Comparison of ENCODE assay signal across 1 cellular context in genomic region chr16:23836078-23836403, GRCh38.
TF ChIP-seq lines count a peak whose summit lies in the region.

No MANE protein-coding gene starts in this region.

TF ChIP-seq in GM23338, 12 proteins besides CTCF, POLR2A, EP300 and RAD21:
- TF ChIP-seq ZNF462 (CRISPR knock-in tag; IDR thresholded peaks at IDR 0.05), result no peak
- no peak for TF ChIP-seq EZH2 (IDR thresholded peaks at IDR 0.05; ENCODE audit: low read depth, unreplicated experiment)
- no peak for TF ChIP-seq STAT1 (IDR thresholded peaks at IDR 0.05; ENCODE audit: unreplicated experiment)
- TF ChIP-seq JUNB (IDR thresholded peaks at IDR 0.05; ENCODE audit: unreplicated experiment), result no peak
- TF ChIP-seq EZH2phosphoT487 (IDR thresholded peaks at IDR 0.05; ENCODE audit: unreplicated experiment), result no peak
